In the genomic region with DNA sequence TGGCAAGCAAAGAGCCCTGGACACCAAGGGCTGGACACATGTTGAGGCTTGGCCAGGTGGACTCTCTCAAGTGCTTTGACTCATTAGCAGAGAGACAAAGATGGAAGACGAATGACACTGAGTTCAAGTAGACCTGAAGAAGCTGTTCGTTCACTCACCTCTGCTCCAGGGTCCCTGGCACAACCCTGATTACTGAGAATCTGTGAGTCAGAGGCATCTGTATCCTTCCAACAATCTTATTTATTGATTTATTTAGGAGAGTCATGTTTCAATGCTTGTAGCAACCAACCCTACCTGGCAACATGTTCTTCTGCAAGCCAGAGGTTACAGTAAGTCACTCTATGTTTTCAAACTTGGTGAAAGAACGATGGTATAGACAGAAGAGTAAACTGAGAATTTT, we compare ENCODE assay signal across 1 cellular context.
TF ChIP-seq lines count a peak whose summit lies in the region.

No MANE protein-coding gene starts in this region.

TF ChIP-seq in HepG2, 621 proteins besides CTCF, POLR2A, EP300 and RAD21:
- TF ChIP-seq ZNF577 (CRISPR knock-in tag; IDR thresholded peaks at IDR 0.05; ENCODE audit: borderline replicate concordance, low read depth): no peak
